ENCODE assay signal across 9 cellular contexts in the genomic region with DNA sequence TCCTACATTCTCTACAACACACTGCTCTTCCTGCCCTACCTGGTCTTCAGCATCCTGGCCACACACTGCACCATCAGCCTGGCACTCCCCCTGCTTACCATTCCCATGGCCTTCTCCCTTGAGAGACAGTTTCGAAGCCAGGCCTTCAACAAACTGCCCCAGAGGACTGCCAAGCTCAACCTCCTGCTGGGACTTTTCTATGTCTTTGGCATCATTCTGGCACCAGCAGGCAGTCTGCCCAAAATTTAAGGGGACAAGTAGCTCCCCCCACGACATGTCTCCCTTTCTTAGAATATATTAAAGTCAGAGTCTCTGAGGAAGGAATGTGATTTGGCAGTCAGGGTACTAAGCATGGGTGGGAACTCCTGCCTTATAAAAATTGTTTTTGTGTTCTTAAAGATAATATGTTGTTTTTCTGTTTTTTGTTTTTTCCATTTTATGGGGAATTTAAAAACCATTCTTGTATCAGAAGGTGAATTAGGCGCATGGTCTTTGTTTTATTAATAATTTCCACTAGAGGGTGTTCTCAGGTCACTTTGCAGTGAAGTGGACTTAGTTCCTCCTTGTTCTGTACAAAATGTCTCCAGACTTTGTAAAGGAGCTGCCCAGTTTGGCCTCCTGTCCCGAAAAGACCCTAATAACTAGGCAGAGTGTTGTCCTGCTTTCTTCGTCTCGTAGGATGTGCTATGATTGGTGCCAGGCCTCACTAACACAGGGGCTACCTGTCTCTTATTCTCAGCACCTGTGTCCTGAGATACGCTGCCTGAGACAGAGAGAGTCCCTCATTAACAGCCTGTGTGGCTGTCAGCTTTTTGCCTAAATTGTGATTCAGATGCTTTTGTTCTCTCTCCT. TPM values are rescaled to one million over a fixed set of nuclear protein-coding genes. Genes with fewer than 3 reads are reported as not detected.
DNase-seq lines count a peak whose midpoint lies in the region; ATAC-seq and TF ChIP-seq lines count a peak whose summit lies in the region.
"Had no signal": no experiment of that assay in that cellular context is flagged by ENCODE, and none has a peak within 500 bp of the region (broad histone marks: within the 10 kb centered on the region; RNA-seq: fewer than 3 reads in every experiment).

No MANE protein-coding gene starts in this region.

- WGBS in esophagus squamous epithelium, 2 donors: 82 to 83% methylated on average over 7 of the region's 7 CpGs

- peaks cover 11% of the 10 kb centered on the region; the same call in 1 of the 2 replicates for H3K79me2 ChIP-seq in KMS-11 (ENCODE audit: insufficient read depth, low read depth)

- intact Hi-C loops in esophagus squamous epithelium (cut with DNase I): no loop called here
- intact Hi-C loops in left ventricle myocardium superior (cut with micrococcal nuclease): no loop called here

- H3K4me3 ChIP-seq in KMS-11 (IDR thresholded peaks at IDR 0.05; ENCODE audit: insufficient read depth, low read depth, low read length) (no peak overlapping the region), esophagus squamous epithelium (no peak overlapping the region)

- no peak for TF ChIP-seq POLR2A in esophagus squamous epithelium (IDR thresholded peaks at IDR 0.05)

- no peak overlapping the region for H3K9ac ChIP-seq in KMS-11

- H3K4me1 ChIP-seq in KMS-11 (ENCODE audit: low read depth, poor library complexity, severe bottlenecking): no peaks in the 10 kb centered on the region
- peaks cover 0 to 20% (median 9%) of the 10 kb centered on the region in 3 donors for H3K4me1 ChIP-seq in esophagus squamous epithelium

- H4K20me1 ChIP-seq in KMS-11 (ENCODE audit: insufficient read depth): no peaks in the 10 kb centered on the region

- ATAC-seq in GM21390 (IDR thresholded peaks at IDR 0.05; ENCODE audit: unreplicated experiment) (no peak), left ventricle myocardium superior (no peak)

- no peaks in the 10 kb centered on the region for H3K9me3 ChIP-seq in esophagus squamous epithelium

- H2AFZ ChIP-seq in KMS-11 (ENCODE audit: low read depth): no peak overlapping the region

- H3K27ac ChIP-seq in KMS-11 (no peak overlapping the region), esophagus squamous epithelium (no peak overlapping the region)

- H3K36me3 ChIP-seq in KMS-11 (ENCODE audit: insufficient read depth) (no peaks in the 10 kb centered on the region), esophagus squamous epithelium (peaks cover 0 to 70% (median 5%) of the 10 kb centered on the region in 3 donors)

- H3K4me2 ChIP-seq in KMS-11: no peak overlapping the region

- TF ChIP-seq CTCF in KMS-11 (conservative IDR thresholded peaks at IDR 0.05; ENCODE audit: low read depth, low read length) (0 out of 2 replicates have a peak, but pooled peaks have one; percentile 43), esophagus squamous epithelium (IDR thresholded peaks at IDR 0.05) (peak in 3 of 6 experiments; percentile 7 to 45 (median 17))

- peak; percentile 43 for DNase-seq in DMS 273 (lab: John Stamatoyannopoulos, UW; ENCODE audit: unreplicated experiment)
- DNase-seq in DMS 273 treated with DMSO at 0.1 percent for 48 hours (lab: John Stamatoyannopoulos, UW): no peak
- DNase-seq in astrocyte of the hippocampus (ENCODE audit: low read depth, low spot score): peak; percentile 46
- peak; percentile 37 for DNase-seq in myocyte (ENCODE audit: low read depth)
- no peak for DNase-seq in esophagus squamous epithelium (lab: John Stamatoyannopoulos, UW)
- DNase-seq in left ventricle myocardium superior: no peak
- DNase-seq: 8988T had no signal

- no peaks in the 10 kb centered on the region for H3K27me3 ChIP-seq in KMS-11 (ENCODE audit: insufficient read depth, low read depth)
- H3K27me3 ChIP-seq in esophagus squamous epithelium: no peaks in the 10 kb centered on the region

RNA-seq across cellular contexts. Expression of a gene that starts 13.1 kb away (rescaled TPM):
- total RNA-seq in myocyte (12.6 and 15.6 TPM in 2 replicates), esophagus squamous epithelium (10 to 100 TPM in 2 of 4 donors, 1 to 10 TPM in 2; 4.6 to 16.2 (median 9.9) TPM), left ventricle myocardium superior (11.8 TPM)
- 9.8 TPM for polyA plus RNA-seq in myocyte (2012)

RNA-seq across cellular contexts. Expression of a gene that starts 23.8 kb away (rescaled TPM):
- total RNA-seq in myocyte: 50.2 and 54.7 TPM in 2 replicates
- 36.6 TPM for polyA plus RNA-seq in myocyte (2012)
- 10 to 100 TPM; 25.4 to 34.2 (median 30.1) TPM for total RNA-seq in esophagus squamous epithelium
- 30.7 TPM for total RNA-seq in left ventricle myocardium superior

Comparison
In these comparisons a context has a peak if more than half of its experiments do, and no peak if none do; other contexts are left out.
1. DNase-seq: peak in DMS 273 (single experiment), astrocyte of the hippocampus (single experiment) and myocyte (single experiment); none in DMS 273 treated with DMSO at 0.1 percent for 48 hours (single experiment), esophagus squamous epithelium (single experiment) and left ventricle myocardium superior (single experiment).